ENCODE assay signal across 20 cellular contexts in genomic region chr18:68504441-68505221, GRCh38.
"Had no signal": no experiment of that assay in that cellular context is flagged by ENCODE, and none has a peak within 500 bp of the region (broad histone marks: within the 10 kb centered on the region; RNA-seq: fewer than 3 reads in every experiment).

No MANE protein-coding gene starts in this region.

- H3K4me3 ChIP-seq: coronary artery, heart right ventricle, spleen had no signal

- DNase-seq: effector CD4-positive, alpha-beta T cell; endodermal cell; erythroblast; foreskin melanocyte; heart right ventricle; hypothalamus; kidney glomerular epithelial cell; mammary epithelial cell; naive thymus-derived CD4-positive, alpha-beta T cell; posterior cingulate gyrus; spleen; stimulated activated CD4-positive, alpha-beta T cell treated with anti-CD3 and anti-CD28 coated beads, Interleukin-2, amount 100 ng/mL, for 24 hours; stimulated activated CD4-positive, alpha-beta T cell treated with anti-CD3 and anti-CD28 coated beads, Interleukin-4, amount 100 ng/mL, for 4 hours; stimulated activated naive CD4-positive, alpha-beta T cell; trophoblast cell had no signal

- H3K4me1 ChIP-seq: heart right ventricle, spleen had no signal

- H3K36me3 ChIP-seq: heart right ventricle, spleen had no signal

- H3K27ac ChIP-seq: coronary artery, heart right ventricle, spleen had no signal

- ATAC-seq: heart right ventricle; left lobe of liver; naive thymus-derived CD4-positive, alpha-beta T cell; sciatic nerve had no signal

- H3K9me3 ChIP-seq: heart right ventricle, spleen had no signal

- FAIRE-seq: endothelial cell of umbilical vein, islet of Langerhans had no signal

- H3K27me3 ChIP-seq: heart right ventricle, spleen had no signal
